8 cellular contexts compared by ENCODE assay signal in genomic region chr20:8602389-8603116, GRCh38.
A peak's percentile ranks its signal among the peaks of the same experiment; 100 is the strongest.
DNase-seq lines count a peak whose midpoint lies in the region; ATAC-seq and TF ChIP-seq lines count a peak whose summit lies in the region.

No MANE protein-coding gene starts in this region.

- H3K4me2 ChIP-seq in MM.1S (ENCODE audit: low read depth, low read length): peak overlapping the region; percentile 43

- peak; percentile 85 for ATAC-seq in GM21717 (IDR thresholded peaks at IDR 0.05; ENCODE audit: unreplicated experiment)

- no peaks in the 10 kb centered on the region for H4K20me1 ChIP-seq in MM.1S (ENCODE audit: insufficient read depth, low read length)

- H3K4me3 ChIP-seq in MM.1S (ENCODE audit: low read length) (peak overlapping the region; percentile 27), fibroblast of villous mesenchyme (ENCODE audit: low read depth, low read length) (peak overlapping the region; percentile 3)

- H3K4me1 ChIP-seq in MM.1S (ENCODE audit: low read length): peaks cover 4% of the 10 kb centered on the region; the same call in 1 of the 2 replicates

- H3K9ac ChIP-seq in MM.1S (ENCODE audit: low read length): no peak overlapping the region

- no peak overlapping the region for H2AFZ ChIP-seq in MM.1S (ENCODE audit: low read length)

- in situ Hi-C loops in GM13977 (cut with MboI; ENCODE audit: low pct_unique_long_range_greater_than_20kb, low sequenced_read_pairs, unreplicated experiment): no loop called here

- DNase-seq in GM13977 (ENCODE audit: low spot score) (peak; percentile 44), MM.1S (peak; percentile 46), fibroblast of villous mesenchyme (ENCODE audit: low read depth) (peak; percentile 45), NCI-H1092 (lab: John Stamatoyannopoulos, UW) (no peak), medulla oblongata (ENCODE audit: extremely low spot score) (no peak), NCI-H1930 (lab: John Stamatoyannopoulos, UW) (no peak)
- DNase-seq in effector CD8-positive, alpha-beta T cell (lab: John Stamatoyannopoulos, UW): no peak

- H3K27ac ChIP-seq in MM.1S (ENCODE audit: low read length): no peak overlapping the region

- H3K27me3 ChIP-seq in MM.1S (replicated peaks; ENCODE audit: insufficient read depth, low read length): peaks cover 22% of the 10 kb centered on the region; the same call in 1 of the 2 replicates

- no peaks in the 10 kb centered on the region for H3K9me2 ChIP-seq in MM.1S (replicated peaks; ENCODE audit: insufficient read depth, low read length)

- TF ChIP-seq CTCF in GM13977 (IDR thresholded peaks at IDR 0.05; ENCODE audit: extremely low read depth, insufficient read depth, missing control alignments): no peak
- TF ChIP-seq CTCF in MM.1S (IDR thresholded peaks at IDR 0.05; ENCODE audit: low read length): no peak
- TF ChIP-seq CTCF in fibroblast of villous mesenchyme (IDR thresholded peaks at IDR 0.05; ENCODE audit: insufficient read depth, low read depth, low read length): no peak

- H3K36me3 ChIP-seq in MM.1S (replicated peaks; ENCODE audit: insufficient read depth, low read length): no peaks in the 10 kb centered on the region

- H3K79me2 ChIP-seq in MM.1S (ENCODE audit: low read length): no peaks in the 10 kb centered on the region

- no peaks in the 10 kb centered on the region for H3K9me3 ChIP-seq in MM.1S (replicated peaks; ENCODE audit: insufficient read depth, low read length)

- peaks cover 3% of the 10 kb centered on the region; the same call in 1 of the 2 replicates for H3F3A ChIP-seq in MM.1S (ENCODE audit: insufficient read depth, low read length)

Comparison
In these comparisons a context has a peak if more than half of its experiments do, and no peak if none do; other contexts are left out.
1. DNase-seq: peak in GM13977 (single experiment), MM.1S (single experiment) and fibroblast of villous mesenchyme (single experiment); none in NCI-H1092 (single experiment), medulla oblongata (single experiment), effector CD8-positive, alpha-beta T cell (single experiment) and NCI-H1930 (0 of 2).